In genomic region chr18:36129300-36130038, GRCh38 we compare ENCODE assay signal across 8 cellular contexts. TPM values are rescaled to one million over a fixed set of nuclear protein-coding genes. Genes with fewer than 3 reads are reported as not detected.
DNase-seq lines count a peak whose midpoint lies in the region; ATAC-seq and TF ChIP-seq lines count a peak whose summit lies in the region.

ELP2 (plus strand) TSS chr18:36129899; CDS start chr18:36129934, 35 bp downstream.
SLC39A6 (minus strand) TSS chr18:36129340; CDS start chr18:36127007, 2,333 bp downstream.

- H3K27me3 Mint-ChIP-seq in CD14-positive monocyte (ENCODE audit: low read depth in 3 of 3) = peaks cover 0 to 2% (median 2%) of the 10 kb centered on the region in 3 donors

- H3K4me3 Mint-ChIP-seq in CD14-positive monocyte = peak within 1 kb of the TSS; percentile 94

- DNase-seq in CD14-positive monocyte (ENCODE audit: low spot score) (peak; percentile 95), NCI-H748 (lab: John Stamatoyannopoulos, UW; ENCODE audit: unreplicated experiment) (peak; percentile 95), cortex of kidney (lab: John Stamatoyannopoulos, UW) (peak; percentile 42), left kidney (ENCODE audit: low read depth, low spot score) (peak; percentile 99)
- peak; percentile 96 for DNase-seq in activated CD4-positive, alpha-beta T cell treated with anti-CD3 and anti-CD28 coated beads, Interleukin-2, amount 50 U/mL, for 1 hour
- DNase-seq in stimulated activated CD4-positive, alpha-beta T cell treated with anti-CD3 and anti-CD28 coated beads, Interleukin-1b, Interleukin-23, amount 100 ng/mL, for 48 hours = peak; percentile 92

- H3K27ac Mint-ChIP-seq in CD14-positive monocyte = peak within 1 kb of the TSS; percentile 95 to 99 (median 97)

- peaks cover 20% of the 10 kb centered on the region in 2 donors for H3K36me3 Mint-ChIP-seq in CD14-positive monocyte

- ATAC-seq in GM19395 (IDR thresholded peaks at IDR 0.05; ENCODE audit: unreplicated experiment) = peak; percentile 93
- ATAC-seq in HG03558 (IDR thresholded peaks at IDR 0.05; ENCODE audit: extremely low read depth, unreplicated experiment) = peak; percentile 67

- H3K9me3 Mint-ChIP-seq in CD14-positive monocyte = no peaks in the 10 kb centered on the region

- intact Hi-C loops in CD14-positive monocyte (cut with micrococcal nuclease) = loop anchor here (1.0 to 10.0 kb wide), 4 partner anchors 62 to 157 kb away; partner anchors contain the start of genes RMP24 (in 2 of the 2) and RPRD1A (in 2 of the 2)

- TF ChIP-seq CTCF in CD14-positive monocyte (IDR thresholded peaks at IDR 0.05) = no peak

- peaks cover 38% of the 10 kb centered on the region for H3K4me1 Mint-ChIP-seq in CD14-positive monocyte

RNA-seq across cellular contexts. Expression of gene ELP2, which starts in this region (rescaled TPM):
- polyA plus RNA-seq in CD14-positive monocyte = 10 to 100 TPM; 27.1 to 52.5 TPM

RNA-seq across cellular contexts. Expression of gene SLC39A6, which starts in this region (rescaled TPM):
- 10 to 100 TPM; 16.8 to 20.1 TPM for polyA plus RNA-seq in CD14-positive monocyte

Comparison
In these comparisons a context has a peak if more than half of its experiments do, and no peak if none do; other contexts are left out.
1. Peak in every context shown above with its lines: DNase-seq and ATAC-seq.
2. DNase-seq: peak in every context shown above with its lines; median percentile 99 in left kidney; 96 in activated CD4-positive, alpha-beta T cell treated with anti-CD3 and anti-CD28 coated beads, Interleukin-2, amount 50 U/mL, for 1 hour; 95 in CD14-positive monocyte; 95 in NCI-H748; 92 in stimulated activated CD4-positive, alpha-beta T cell treated with anti-CD3 and anti-CD28 coated beads, Interleukin-1b, Interleukin-23, amount 100 ng/mL, for 48 hours; 42 in cortex of kidney.